ENCODE assay signal across 14 cellular contexts in genomic region chr20:10573951-10574339, GRCh38.
A peak's percentile ranks its signal among the peaks of the same experiment; 100 is the strongest.
DNase-seq lines count a peak whose midpoint lies in the region; ATAC-seq and TF ChIP-seq lines count a peak whose summit lies in the region.
"Had no signal": no experiment of that assay in that cellular context is flagged by ENCODE, and none has a peak within 500 bp of the region (broad histone marks: within the 10 kb centered on the region; RNA-seq: fewer than 3 reads in every experiment).

No MANE protein-coding gene starts in this region.

- peak overlapping the region; percentile 18 for H3K27ac ChIP-seq in OCI-LY1 (ENCODE audit: low read depth, low read length, poor library complexity, severe bottlenecking)

- H3K4me3 Mint-ChIP-seq in chondrocyte (ENCODE audit: unreplicated experiment) (no peak overlapping the region), osteocyte (ENCODE audit: unreplicated experiment) (no peak overlapping the region)
- H3K4me3 Mint-ChIP-seq: CD4-positive, CD25-positive, alpha-beta regulatory T cell had no signal

- no peaks in the 10 kb centered on the region for H3F3A ChIP-seq in OCI-LY1 (ENCODE audit: insufficient read depth, low read length)

- TF ChIP-seq CTCF in OCI-LY1 (IDR thresholded peaks at IDR 0.05; ENCODE audit: low read length), result no peak
- TF ChIP-seq CTCF in chondrocyte (IDR thresholded peaks at IDR 0.05), result no peak
- TF ChIP-seq CTCF in osteocyte (IDR thresholded peaks at IDR 0.05), result no peak

- no peaks in the 10 kb centered on the region for H3K9me2 ChIP-seq in OCI-LY1 (ENCODE audit: low read depth, low read length)

- no peaks in the 10 kb centered on the region for H4K20me1 ChIP-seq in OCI-LY1 (ENCODE audit: insufficient read depth, low read length)

- no peak overlapping the region for H3K4me2 ChIP-seq in OCI-LY1 (ENCODE audit: low read length)

- no peaks in the 10 kb centered on the region for H3K27me3 Mint-ChIP-seq in chondrocyte (ENCODE audit: low read depth)
- no peaks in the 10 kb centered on the region for H3K27me3 Mint-ChIP-seq in osteocyte (ENCODE audit: unreplicated experiment)
- H3K27me3 Mint-ChIP-seq: CD4-positive, CD25-positive, alpha-beta regulatory T cell had no signal

- ATAC-seq in GM21515 (IDR thresholded peaks at IDR 0.05; ENCODE audit: unreplicated experiment), result no peak
- no peak for ATAC-seq in activated CD4-positive, CD25-positive, alpha-beta regulatory T cell treated with anti-CD3 and anti-CD28 coated beads, Interleukin-2, amount 50 U/mL, for 24 hours
- no peak for ATAC-seq in GM19455 (IDR thresholded peaks at IDR 0.05; ENCODE audit: unreplicated experiment)

- H3K4me1 ChIP-seq in OCI-LY1 (ENCODE audit: insufficient read depth, low read length, severe bottlenecking), result no peaks in the 10 kb centered on the region
- H3K4me1 ChIP-seq: Caco-2 had no signal

- H3K4me3 ChIP-seq in OCI-LY1 (ENCODE audit: low read depth, low read length, poor library complexity, severe bottlenecking), result no peak overlapping the region

- H3K4me1 Mint-ChIP-seq in chondrocyte (ENCODE audit: low read depth), result peaks cover 70% of the 10 kb centered on the region
- peaks cover 74% of the 10 kb centered on the region for H3K4me1 Mint-ChIP-seq in osteocyte (ENCODE audit: unreplicated experiment)

- H3K9me3 ChIP-seq in OCI-LY1 (ENCODE audit: low read length), result no peaks in the 10 kb centered on the region
- H3K9me3 ChIP-seq: BE2C, Caco-2 had no signal

- no peaks in the 10 kb centered on the region for H3K27me3 ChIP-seq in OCI-LY1 (ENCODE audit: insufficient read depth, low read length)
- H3K27me3 ChIP-seq: BE2C had no signal

- H3K36me3 Mint-ChIP-seq in chondrocyte (ENCODE audit: low read depth) (peaks cover 2% of the 10 kb centered on the region), osteocyte (ENCODE audit: unreplicated experiment) (peaks cover 3% of the 10 kb centered on the region)

- H2AFZ ChIP-seq in OCI-LY1 (ENCODE audit: low read length), result no peak overlapping the region

- DNase-seq in chondrocyte (ENCODE audit: low spot score), result no peak
- no peak for DNase-seq in osteocyte (ENCODE audit: extremely low spot score, unreplicated experiment)
- DNase-seq in NCI-H146 treated with DMSO at 0.1 percent for 48 hours (lab: John Stamatoyannopoulos, UW; ENCODE audit: unreplicated experiment), result no peak
- DNase-seq: ACHN; BE2C; C1 segment of cervical spinal cord; Caco-2; CD4-positive, CD25-positive, alpha-beta regulatory T cell; GOT3; H7 had no signal

- no peaks in the 10 kb centered on the region for H3K79me2 ChIP-seq in OCI-LY1 (ENCODE audit: insufficient read depth, low read length)

- H3K27ac Mint-ChIP-seq in chondrocyte (ENCODE audit: unreplicated experiment) (peak overlapping the region; percentile 84), osteocyte (ENCODE audit: unreplicated experiment) (peak overlapping the region; percentile 94)
- H3K27ac Mint-ChIP-seq: CD4-positive, CD25-positive, alpha-beta regulatory T cell had no signal

- no peak overlapping the region for H3K9ac ChIP-seq in OCI-LY1 (ENCODE audit: low read length)

- H3K36me3 ChIP-seq in OCI-LY1 (ENCODE audit: insufficient read depth, low read length), result no peaks in the 10 kb centered on the region
- H3K36me3 ChIP-seq: BE2C had no signal

- H3K9me3 Mint-ChIP-seq in chondrocyte (ENCODE audit: low read depth) (no peaks in the 10 kb centered on the region), osteocyte (ENCODE audit: unreplicated experiment) (no peaks in the 10 kb centered on the region)
- H3K9me3 Mint-ChIP-seq: CD4-positive, CD25-positive, alpha-beta regulatory T cell had no signal
